25 cellular contexts compared by ENCODE assay signal in the genomic region with DNA sequence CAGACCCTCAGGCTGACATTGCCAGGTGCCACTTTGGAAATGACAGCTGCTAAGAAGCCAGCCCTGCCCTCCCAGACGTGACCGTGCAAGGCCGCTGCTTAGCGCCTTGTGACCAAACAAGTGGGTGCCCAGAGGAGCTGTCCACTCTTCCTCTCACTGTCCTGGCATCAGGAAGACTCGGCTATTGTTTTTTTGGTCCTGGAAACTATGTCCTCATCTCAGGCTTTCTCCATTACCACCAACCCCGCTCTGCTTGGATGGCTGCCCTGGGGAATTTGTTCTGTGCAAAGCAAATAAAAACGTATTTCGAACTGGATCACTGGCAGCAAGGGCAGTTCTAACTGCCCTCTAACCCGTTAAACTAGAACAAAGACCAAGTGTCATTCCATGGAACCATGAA. TPM values are rescaled to one million over a fixed set of nuclear protein-coding genes. Genes with fewer than 3 reads are reported as not detected.
DNase-seq lines count a peak whose midpoint lies in the region; ATAC-seq and TF ChIP-seq lines count a peak whose summit lies in the region.
"Had no signal": no experiment of that assay in that cellular context is flagged by ENCODE, and none has a peak within 500 bp of the region (broad histone marks: within the 10 kb centered on the region; RNA-seq: fewer than 3 reads in every experiment).

No MANE protein-coding gene starts in this region.

- H3K4me3 ChIP-seq in breast epithelium (no peak overlapping the region), mammary epithelial cell (replicated peaks in 1 of 3; ENCODE audit: insufficient read depth in 1 of 3, low read depth in 2 of 3, low read length in 3 of 3) (no peak overlapping the region), prostate gland (no peak overlapping the region)
- H3K4me3 ChIP-seq: dorsolateral prefrontal cortex, ovary had no signal

- H3K36me3 Mint-ChIP-seq in activated T-cell treated with anti-CD3 and anti-CD28 coated beads, Interleukin-2, amount 50 U/mL, for 4 hours (ENCODE audit: insufficient read depth): no peaks in the 10 kb centered on the region
- H3K36me3 Mint-ChIP-seq: activated naive CD8-positive, alpha-beta T cell treated with anti-CD3 and anti-CD28 coated beads, Interleukin-2, amount 10 ng/mL, durations not matched to agents 7 days and 5 days; memory B cell had no signal

- no peak overlapping the region for H3K4me3 Mint-ChIP-seq in activated T-cell treated with anti-CD3 and anti-CD28 coated beads, Interleukin-2, amount 50 U/mL, for 4 hours
- H3K4me3 Mint-ChIP-seq: activated naive CD8-positive, alpha-beta T cell treated with anti-CD3 and anti-CD28 coated beads, Interleukin-2, amount 10 ng/mL, durations not matched to agents 7 days and 5 days; activated T-helper 17 cell treated with anti-CD3 and anti-CD28 coated beads, Interleukin-2, amount 50 U/mL, for 72 hours; memory B cell; stimulated activated naive CD8-positive, alpha-beta T cell treated with anti-CD3 and anti-CD28 coated beads, Interleukin-15, Interleukin-2, amounts not matched to agents 100 ng/mL and 50 ng/mL, for 24 hours had no signal

- peaks cover 6% of the 10 kb centered on the region for H3K27me3 Mint-ChIP-seq in activated T-cell treated with anti-CD3 and anti-CD28 coated beads, Interleukin-2, amount 50 U/mL, for 4 hours (ENCODE audit: low read depth)

- no peak overlapping the region for H3K9ac ChIP-seq in mammary epithelial cell (ENCODE audit: insufficient read depth, low read length)

- TF ChIP-seq POLR2A in breast epithelium (IDR thresholded peaks at IDR 0.05) (no peak), prostate gland (IDR thresholded peaks at IDR 0.05) (no peak)

- TF ChIP-seq CTCF in breast epithelium (IDR thresholded peaks at IDR 0.05) (no peak), mammary epithelial cell (conservative IDR thresholded peaks at IDR 0.05 in 1 of 2, IDR thresholded peaks at IDR 0.05 in 1 of 2; ENCODE audit: extremely low read depth in 1 of 2, insufficient read depth in 1 of 2, low read depth in 1 of 2, low read length in 2 of 2) (no peak), prostate gland (IDR thresholded peaks at IDR 0.05) (no peak)

- peaks cover 0 to 12% of the 10 kb centered on the region in 2 donors for H3K4me1 ChIP-seq in breast epithelium
- no peaks in the 10 kb centered on the region for H3K4me1 ChIP-seq in mammary epithelial cell (ENCODE audit: insufficient read depth, low read length)
- H3K4me1 ChIP-seq in prostate gland (replicated peaks): peaks cover 14% of the 10 kb centered on the region
- H3K4me1 ChIP-seq: BE2C had no signal

- in situ Hi-C loops in mammary epithelial cell (cut with MboI; ENCODE audit: low sequenced_read_pairs in 2 of 2): no loop called here

- CTCF ChIA-PET in mammary epithelial cell (lab: Charles Lee; ENCODE audit: low non-redundant PET): no interaction called here

- peak; percentile 39 for ATAC-seq in left colon
- ATAC-seq in activated T-cell treated with anti-CD3 and anti-CD28 coated beads, Interleukin-2, amount 50 U/mL, for 4 hours: no peak
- ATAC-seq: activated T-helper 17 cell treated with anti-CD3 and anti-CD28 coated beads, Interleukin-2, amount 50 U/mL, for 72 hours; sciatic nerve had no signal

- peak overlapping the region; percentile 80 to 88 for H3K27ac ChIP-seq in breast epithelium
- no peak overlapping the region for H3K27ac ChIP-seq in mammary epithelial cell (ENCODE audit: insufficient read depth, low read depth, low read length)
- H3K27ac ChIP-seq in prostate gland: peak overlapping the region; percentile 79 to 84
- H3K27ac ChIP-seq: dorsolateral prefrontal cortex, HL-60, ovary, WERI-Rb-1 had no signal

- WGBS in mammary epithelial cell (ENCODE audit: low coverage, missing lambda C conversion rate): 18% methylated on average over 6 of the region's 9 CpGs
- WGBS in prostate gland: 47% methylated on average over 9 of the region's 9 CpGs

- no peaks in the 10 kb centered on the region for H4K20me1 ChIP-seq in mammary epithelial cell (ENCODE audit: insufficient read depth, low read length)

- H3K9me3 Mint-ChIP-seq in activated T-cell treated with anti-CD3 and anti-CD28 coated beads, Interleukin-2, amount 50 U/mL, for 4 hours: no peaks in the 10 kb centered on the region
- H3K9me3 Mint-ChIP-seq: activated naive CD8-positive, alpha-beta T cell treated with anti-CD3 and anti-CD28 coated beads, Interleukin-2, amount 10 ng/mL, durations not matched to agents 7 days and 5 days; activated T-helper 17 cell treated with anti-CD3 and anti-CD28 coated beads, Interleukin-2, amount 50 U/mL, for 72 hours; memory B cell; stimulated activated naive CD8-positive, alpha-beta T cell treated with anti-CD3 and anti-CD28 coated beads, Interleukin-15, Interleukin-2, amounts not matched to agents 100 ng/mL and 50 ng/mL, for 24 hours had no signal

- dilution Hi-C loops in mammary epithelial cell (cut with HindIII; ENCODE audit: low sequenced_read_pairs): no loop called here

- no peaks in the 10 kb centered on the region for H3K79me2 ChIP-seq in mammary epithelial cell (ENCODE audit: insufficient read depth, low read length)

- peak; percentile 73 to 81 for DNase-seq in breast epithelium (ENCODE audit: low spot score in 2 of 2)
- DNase-seq in mammary epithelial cell: no peak
- DNase-seq in left colon: peak in 1 of 2 donors; percentile 34
- DNase-seq in prostate gland (ENCODE audit: low spot score): peak; percentile 82
- DNase-seq in HuH-7.5 (ENCODE audit: low spot score): no peak
- DNase-seq in HK-2 (ENCODE audit: unreplicated experiment): no peak
- DNase-seq in activated T-cell treated with anti-CD3 and anti-CD28 coated beads, Interleukin-2, amount 50 U/mL, for 4 hours: no peak
- no peak for DNase-seq in activated naive CD4-positive, alpha-beta T cell treated with Interleukin-2 at 50 U/mL for 16 hours
- DNase-seq: activated naive CD8-positive, alpha-beta T cell treated with anti-CD3 and anti-CD28 coated beads, Interleukin-2, amount 10 ng/mL, durations not matched to agents 7 days and 5 days; BE2C; DMS79; dorsolateral prefrontal cortex; NCI-H1105 treated with DMSO at 0.1 percent for 48 hours; NCI-H2081; NCI-H82; OCI-M1; ovary; stimulated activated CD4-positive, alpha-beta T cell treated with anti-CD3 and anti-CD28 coated beads, Interleukin-15, amount 100 ng/mL, for 24 hours; trophoblast cell; WERI-Rb-1 had no signal

- H3K9me3 ChIP-seq in breast epithelium (no peaks in the 10 kb centered on the region), mammary epithelial cell (replicated peaks; ENCODE audit: insufficient read depth, low read length) (no peaks in the 10 kb centered on the region), prostate gland (no peaks in the 10 kb centered on the region)
- H3K9me3 ChIP-seq: BE2C, ovary had no signal

- no peaks in the 10 kb centered on the region for H3K4me1 Mint-ChIP-seq in activated T-cell treated with anti-CD3 and anti-CD28 coated beads, Interleukin-2, amount 50 U/mL, for 4 hours (ENCODE audit: low read depth)
- H3K4me1 Mint-ChIP-seq: activated naive CD8-positive, alpha-beta T cell treated with anti-CD3 and anti-CD28 coated beads, Interleukin-2, amount 10 ng/mL, durations not matched to agents 7 days and 5 days; activated T-helper 17 cell treated with anti-CD3 and anti-CD28 coated beads, Interleukin-2, amount 50 U/mL, for 72 hours had no signal

- H3K36me3 ChIP-seq in breast epithelium: no peaks in the 10 kb centered on the region
- no peaks in the 10 kb centered on the region for H3K36me3 ChIP-seq in mammary epithelial cell (ENCODE audit: insufficient read depth, low read length)
- no peaks in the 10 kb centered on the region for H3K36me3 ChIP-seq in prostate gland
- H3K36me3 ChIP-seq: BE2C, ovary, WERI-Rb-1 had no signal

- H2AFZ ChIP-seq in mammary epithelial cell (ENCODE audit: low read depth, low read length): no peak overlapping the region

- no TSS peak for BruUV-seq in mammary epithelial cell (replicated peaks; lab: Mats Ljungman, UMichigan)

- intact Hi-C loops in breast epithelium (cut with DNase I; ENCODE audit: low total_unique reads) (no loop called here), mammary epithelial cell (cut with micrococcal nuclease) (no loop called here), left colon (cut with DNase I, micrococcal nuclease) (no loop called here), prostate gland (cut with DNase I) (no loop called here)

- no peak overlapping the region for H3K4me2 ChIP-seq in mammary epithelial cell (ENCODE audit: insufficient read depth, low read depth, low read length)

- H3K27me3 ChIP-seq in breast epithelium: no peaks in the 10 kb centered on the region
- no peaks in the 10 kb centered on the region for H3K27me3 ChIP-seq in mammary epithelial cell (ENCODE audit: insufficient read depth, low read length)
- no peaks in the 10 kb centered on the region for H3K27me3 ChIP-seq in prostate gland (replicated peaks; ENCODE audit: insufficient read depth)
- H3K27me3 ChIP-seq: ovary had no signal

RNA-seq across cellular contexts. Expression of gene TENT5C, which starts 13.7 kb away (rescaled TPM):
- total RNA-seq in breast epithelium (10 to 100 TPM in 2 of 3 donors, 1 to 10 TPM in 1; 4.0 to 10.2 (median 10.2) TPM), mammary epithelial cell (under 1 TPM; 0.17 to 0.35 TPM), left colon (10 to 100 TPM; 30.7 to 45.6 TPM), prostate gland (10 to 100 TPM; 23.1 to 28.7 TPM)
- polyA plus RNA-seq in mammary epithelial cell: 0.11 TPM
- not detected for polyA minus RNA-seq in mammary epithelial cell
- total RNA-seq in activated T-cell treated with anti-CD3 and anti-CD28 coated beads, Interleukin-2, amount 50 U/mL, for 4 hours: 1 to 10 TPM; 3.6 to 5.8 (median 5.6) TPM

Comparison
In these comparisons a context has a peak if more than half of its experiments do, and no peak if none do; other contexts are left out.
1. DNase-seq: peak in breast epithelium (2 of 2) and prostate gland (single experiment); none in mammary epithelial cell (single experiment), HuH-7.5 (single experiment), HK-2 (single experiment), activated T-cell treated with anti-CD3 and anti-CD28 coated beads, Interleukin-2, amount 50 U/mL, for 4 hours (single experiment) and activated naive CD4-positive, alpha-beta T cell treated with Interleukin-2 at 50 U/mL for 16 hours (single experiment).